14 cellular contexts compared by ENCODE assay signal in genomic region chr1:64043328-64043727, GRCh38.
DNase-seq lines count a peak whose midpoint lies in the region; ATAC-seq and TF ChIP-seq lines count a peak whose summit lies in the region.
"Had no signal": no experiment of that assay in that cellular context is flagged by ENCODE, and none has a peak within 500 bp of the region (broad histone marks: within the 10 kb centered on the region; RNA-seq: fewer than 3 reads in every experiment).

No MANE protein-coding gene starts in this region.

- H3K27ac ChIP-seq in muscle layer of duodenum (ENCODE audit: low read length) (peak overlapping the region; percentile 40), tibial nerve (peak overlapping the region; percentile 53 to 89 (median 74))

- H3K36me3 ChIP-seq in adipocyte (ENCODE audit: control insufficient read depth, insufficient read depth, low read length, severe bottlenecking) (no peaks in the 10 kb centered on the region), muscle layer of duodenum (ENCODE audit: control insufficient read depth in 1 of 2, insufficient read depth in 2 of 2, low read length in 2 of 2) (no peaks in the 10 kb centered on the region), tibial nerve (no peaks in the 10 kb centered on the region)

- H3K4me1 Mint-ChIP-seq in endothelial cell (ENCODE audit: unreplicated experiment), result peaks cover 5% of the 10 kb centered on the region
- H3K4me1 Mint-ChIP-seq: activated CD4-positive, alpha-beta T cell treated with anti-CD3 and anti-CD28 coated beads, Interleukin-2, amount 10 ng/mL, durations not matched to agents 7 days and 5 days; CD8-positive, alpha-beta memory T cell had no signal

- no peak for TF ChIP-seq EP300 in tibial nerve (IDR thresholded peaks at IDR 0.05)

- H3K27ac Mint-ChIP-seq in endothelial cell (ENCODE audit: unreplicated experiment), result peak overlapping the region; percentile 67
- H3K27ac Mint-ChIP-seq: activated CD4-positive, alpha-beta T cell treated with anti-CD3 and anti-CD28 coated beads, Interleukin-2, amount 10 ng/mL, durations not matched to agents 7 days and 5 days; activated T-cell treated with anti-CD3 and anti-CD28 coated beads, Interleukin-2, amount 50 U/mL, for 72 hours; CD8-positive, alpha-beta memory T cell had no signal

- H3K27me3 ChIP-seq in adipocyte (replicated peaks; ENCODE audit: control insufficient read depth, insufficient read depth, low read length) (no peaks in the 10 kb centered on the region), muscle layer of duodenum (ENCODE audit: low read depth, low read length) (no peaks in the 10 kb centered on the region), tibial nerve (no peaks in the 10 kb centered on the region)

- no peaks in the 10 kb centered on the region for H3K9me3 Mint-ChIP-seq in endothelial cell (ENCODE audit: unreplicated experiment)
- H3K9me3 Mint-ChIP-seq: activated CD4-positive, alpha-beta T cell treated with anti-CD3 and anti-CD28 coated beads, Interleukin-2, amount 10 ng/mL, durations not matched to agents 7 days and 5 days; activated T-cell treated with anti-CD3 and anti-CD28 coated beads, Interleukin-2, amount 50 U/mL, for 72 hours had no signal

- H3K4me1 ChIP-seq in adipocyte (ENCODE audit: control insufficient read depth, insufficient read depth, low read length) (peaks cover 69% of the 10 kb centered on the region), muscle layer of duodenum (ENCODE audit: control insufficient read depth in 1 of 2, insufficient read depth in 2 of 2, low read length in 2 of 2) (no peaks in the 10 kb centered on the region), tibial nerve (peaks cover 0 to 56% (median 26%) of the 10 kb centered on the region in 4 donors)

- no peaks in the 10 kb centered on the region for H3K36me3 Mint-ChIP-seq in endothelial cell (ENCODE audit: low read depth, unreplicated experiment)
- H3K36me3 Mint-ChIP-seq: CD8-positive, alpha-beta memory T cell had no signal

- no peak for ATAC-seq in left lobe of liver
- ATAC-seq: activated T-cell treated with anti-CD3 and anti-CD28 coated beads, Interleukin-2, amount 50 U/mL, for 72 hours had no signal

- DNase-seq in adipocyte (ENCODE audit: low read depth) (peak; percentile 32), endothelial cell (ENCODE audit: low spot score) (no peak), tibial nerve (ENCODE audit: low spot score in 2 of 2) (no peak), left lobe of liver (ENCODE audit: low spot score) (no peak), GM19238 (ENCODE audit: insufficient read length, low spot score) (no peak), DMS 273 (lab: John Stamatoyannopoulos, UW; ENCODE audit: unreplicated experiment) (no peak)
- DNase-seq: activated CD4-positive, alpha-beta T cell treated with anti-CD3 and anti-CD28 coated beads, Interleukin-2, amount 10 ng/mL, durations not matched to agents 7 days and 5 days; activated T-cell treated with anti-CD3 and anti-CD28 coated beads, Interleukin-2, amount 50 U/mL, for 72 hours; CD8-positive, alpha-beta memory T cell; H7; Karpas-422; NCI-H187 treated with DMSO at 0.1 percent for 48 hours; stimulated activated CD4-positive, alpha-beta T cell treated with anti-CD3 and anti-CD28 coated beads, Interleukin-2, amount 100 ng/mL, for 48 hours had no signal

- H3K4me3 Mint-ChIP-seq in endothelial cell (ENCODE audit: unreplicated experiment), result no peak overlapping the region
- H3K4me3 Mint-ChIP-seq: activated CD4-positive, alpha-beta T cell treated with anti-CD3 and anti-CD28 coated beads, Interleukin-2, amount 10 ng/mL, durations not matched to agents 7 days and 5 days; activated T-cell treated with anti-CD3 and anti-CD28 coated beads, Interleukin-2, amount 50 U/mL, for 72 hours; CD8-positive, alpha-beta memory T cell had no signal

- TF ChIP-seq POLR2A in tibial nerve (IDR thresholded peaks at IDR 0.05), result no peak

- WGBS in tibial nerve, 2 donors, result 45 to 49% methylated on average over 2 of the region's 2 CpGs

- no peak for TF ChIP-seq CTCF in endothelial cell (IDR thresholded peaks at IDR 0.05; ENCODE audit: unreplicated experiment)
- no peak for TF ChIP-seq CTCF in tibial nerve (IDR thresholded peaks at IDR 0.05)

- no peaks in the 10 kb centered on the region for H3K27me3 Mint-ChIP-seq in endothelial cell (ENCODE audit: unreplicated experiment)
- H3K27me3 Mint-ChIP-seq: activated CD4-positive, alpha-beta T cell treated with anti-CD3 and anti-CD28 coated beads, Interleukin-2, amount 10 ng/mL, durations not matched to agents 7 days and 5 days had no signal

- peak overlapping the region; percentile 77 for H3K9ac ChIP-seq in adipocyte (ENCODE audit: low read length)

- peak overlapping the region; percentile 5 for H3K4me3 ChIP-seq in adipocyte (ENCODE audit: low read length)
- no peak overlapping the region for H3K4me3 ChIP-seq in muscle layer of duodenum (ENCODE audit: low read depth in 1 of 2, low read length in 2 of 2)
- no peak overlapping the region for H3K4me3 ChIP-seq in tibial nerve

- H3K9me3 ChIP-seq in adipocyte (ENCODE audit: control insufficient read depth, low read length), result no peaks in the 10 kb centered on the region
- H3K9me3 ChIP-seq in muscle layer of duodenum (ENCODE audit: control insufficient read depth in 1 of 2, low read length in 2 of 2), result no peaks in the 10 kb centered on the region
- H3K9me3 ChIP-seq in tibial nerve, result no peaks in the 10 kb centered on the region
